18 cellular contexts compared by ENCODE assay signal in the genomic region with DNA sequence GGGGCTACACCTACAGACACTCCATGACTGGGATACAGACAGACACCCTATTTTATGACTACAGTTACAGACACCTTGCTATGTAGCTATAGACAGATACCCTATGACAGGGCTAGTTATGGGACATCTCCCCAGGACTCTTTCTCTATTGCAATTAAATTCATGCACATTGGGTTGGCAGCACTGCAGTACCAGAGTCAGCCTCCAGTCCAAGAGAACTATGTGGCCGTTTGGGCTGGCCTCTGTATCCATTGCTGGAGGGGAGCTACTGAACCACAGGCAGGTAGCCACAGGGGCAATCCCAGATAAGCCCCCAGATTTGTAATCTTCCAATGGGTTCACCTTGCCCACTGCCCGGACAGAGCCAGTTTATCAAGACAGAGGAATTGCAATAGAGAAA.
A peak's percentile ranks its signal among the peaks of the same experiment; 100 is the strongest.
DNase-seq lines count a peak whose midpoint lies in the region; ATAC-seq, FAIRE-seq and TF ChIP-seq lines count a peak whose summit lies in the region.
"Had no signal": no experiment of that assay in that cellular context is flagged by ENCODE, and none has a peak within 500 bp of the region (broad histone marks: within the 10 kb centered on the region; RNA-seq: fewer than 3 reads in every experiment).

No MANE protein-coding gene starts in this region.

- 58% methylated on average over 1 of the region's 2 CpGs for WGBS in SK-N-SH (ENCODE audit: low lambda C conversion rate)

- H2AFZ ChIP-seq in SK-N-SH (ENCODE audit: low read depth) (no peak overlapping the region), OCI-LY1 (ENCODE audit: low read length) (no peak overlapping the region)

- TF ChIP-seq EP300 in SK-N-SH (IDR thresholded peaks at IDR 0.05; ENCODE audit: borderline replicate concordance in 1 of 2, low read depth in 1 of 2, low read length in 1 of 2): no peak

- intact Hi-C loops in kidney (cut with DNase I): no loop called here
- intact Hi-C loops in tibial artery (cut with DNase I; ENCODE audit: low total_unique reads): no loop called here

- FAIRE-seq in kidney (lab: Jason Lieb, UNC): no peak
- FAIRE-seq: A204.1, GM12891 had no signal

- no peaks in the 10 kb centered on the region for H3K9me3 ChIP-seq in SK-N-SH
- H3K9me3 ChIP-seq in OCI-LY1 (ENCODE audit: low read length): no peaks in the 10 kb centered on the region
- no peaks in the 10 kb centered on the region for H3K9me3 ChIP-seq in kidney (ENCODE audit: control insufficient read depth in 1 of 2, low read length in 2 of 2)
- no peaks in the 10 kb centered on the region for H3K9me3 ChIP-seq in tibial artery
- H3K9me3 ChIP-seq: Caco-2 had no signal

- H3K4me3 ChIP-seq in SK-N-SH (ENCODE audit: low read depth in 2 of 2, low read length in 1 of 2) (no peak overlapping the region), OCI-LY1 (ENCODE audit: low read depth, low read length, poor library complexity, severe bottlenecking) (no peak overlapping the region), kidney (ENCODE audit: low read length in 2 of 2) (no peak overlapping the region), tibial artery (no peak overlapping the region)

- H3K27me3 ChIP-seq in SK-N-SH (ENCODE audit: insufficient read depth): no peaks in the 10 kb centered on the region
- no peaks in the 10 kb centered on the region for H3K27me3 ChIP-seq in OCI-LY1 (ENCODE audit: insufficient read depth, low read length)
- no peaks in the 10 kb centered on the region for H3K27me3 ChIP-seq in tibial artery

- H3K79me2 ChIP-seq in SK-N-SH (ENCODE audit: insufficient read depth): no peaks in the 10 kb centered on the region
- H3K79me2 ChIP-seq in OCI-LY1 (ENCODE audit: insufficient read depth, low read length): no peaks in the 10 kb centered on the region

- H3K36me3 ChIP-seq in SK-N-SH (replicated peaks in 1 of 2; ENCODE audit: control insufficient read depth in 1 of 2, insufficient read depth in 2 of 2, low read length in 1 of 2): no peaks in the 10 kb centered on the region
- no peaks in the 10 kb centered on the region for H3K36me3 ChIP-seq in OCI-LY1 (ENCODE audit: insufficient read depth, low read length)
- H3K36me3 ChIP-seq in kidney (ENCODE audit: control insufficient read depth in 1 of 2, insufficient read depth in 2 of 2, low read length in 2 of 2): no peaks in the 10 kb centered on the region
- no peaks in the 10 kb centered on the region for H3K36me3 ChIP-seq in tibial artery

- H3K4me2 ChIP-seq in SK-N-SH (no peak overlapping the region), OCI-LY1 (ENCODE audit: low read length) (no peak overlapping the region)

- peak; percentile 7; the same call in 1 of the 2 replicates for TF ChIP-seq CTCF in SK-N-SH (IDR thresholded peaks at IDR 0.05)
- peak; percentile 11; the same call in 1 of the 2 replicates for TF ChIP-seq CTCF in OCI-LY1 (IDR thresholded peaks at IDR 0.05; ENCODE audit: low read length)
- no peak for TF ChIP-seq CTCF in kidney (IDR thresholded peaks at IDR 0.05; ENCODE audit: borderline replicate concordance, extremely low read depth, insufficient read depth)
- TF ChIP-seq CTCF in tibial artery (IDR thresholded peaks at IDR 0.05): no peak

- POLR2A ChIA-PET in SK-N-SH (lab: Yijun Ruan, JAX): no interaction called here

- H4K20me1 ChIP-seq in SK-N-SH (ENCODE audit: insufficient read depth) (no peaks in the 10 kb centered on the region), OCI-LY1 (ENCODE audit: insufficient read depth, low read length) (no peaks in the 10 kb centered on the region)

- ATAC-seq in SK-N-SH treated with all-trans-retinoic acid at 6 μM for 48 hours (no peak), GM19351 (IDR thresholded peaks at IDR 0.05; ENCODE audit: unreplicated experiment) (peak; percentile 66), HG03565 (IDR thresholded peaks at IDR 0.05; ENCODE audit: unreplicated experiment) (no peak)
- ATAC-seq: Panc1, Right ventricle myocardium inferior had no signal

- H3F3A ChIP-seq in SK-N-SH (replicated peaks; ENCODE audit: insufficient read depth): no peaks in the 10 kb centered on the region
- no peaks in the 10 kb centered on the region for H3F3A ChIP-seq in OCI-LY1 (ENCODE audit: insufficient read depth, low read length)

- no peak for DNase-seq in SK-N-SH
- DNase-seq in kidney: no peak
- no peak for DNase-seq in tibial artery
- no peak for DNase-seq in COR-L47 (lab: John Stamatoyannopoulos, UW)
- DNase-seq: Caco-2, NCI-H1092, NCI-H146, NCI-H2081, NCI-H510A, NCI-H774 had no signal

- CTCF ChIA-PET in SK-N-SH (lab: Yijun Ruan, JAX): no interaction called here

- H3K4me1 ChIP-seq in SK-N-SH (ENCODE audit: control insufficient read depth in 1 of 2, insufficient read depth in 2 of 2, low read depth in 1 of 2, low read length in 1 of 2): no peaks in the 10 kb centered on the region
- H3K4me1 ChIP-seq in OCI-LY1 (ENCODE audit: insufficient read depth, low read length, severe bottlenecking): no peaks in the 10 kb centered on the region
- no peaks in the 10 kb centered on the region for H3K4me1 ChIP-seq in kidney (ENCODE audit: control insufficient read depth in 1 of 2, insufficient read depth in 1 of 2, low read depth in 1 of 2, low read length in 2 of 2)
- no peaks in the 10 kb centered on the region for H3K4me1 ChIP-seq in tibial artery
- H3K4me1 ChIP-seq: Caco-2 had no signal

- H3K27ac ChIP-seq in SK-N-SH (ENCODE audit: low read depth in 2 of 2, low read length in 1 of 2): no peak overlapping the region
- H3K27ac ChIP-seq in OCI-LY1 (ENCODE audit: low read depth, low read length, poor library complexity, severe bottlenecking): no peak overlapping the region
- H3K27ac ChIP-seq in kidney (ENCODE audit: low read depth in 2 of 2, low read length in 2 of 2): no peak overlapping the region
- H3K27ac ChIP-seq in tibial artery: no peak overlapping the region

- H3K9ac ChIP-seq in SK-N-SH (no peak overlapping the region), OCI-LY1 (ENCODE audit: low read length) (no peak overlapping the region), kidney (ENCODE audit: low read length in 2 of 2) (no peak overlapping the region)

- TF ChIP-seq RAD21 in SK-N-SH (IDR thresholded peaks at IDR 0.05; ENCODE audit: low read length): no peak

- H3K9me2 ChIP-seq in SK-N-SH (no peaks in the 10 kb centered on the region), OCI-LY1 (ENCODE audit: low read depth, low read length) (no peaks in the 10 kb centered on the region)

TF ChIP-seq in SK-N-SH, 30 proteins besides CTCF, POLR2A, EP300 and RAD21:
- TF ChIP-seq FOXJ3 (CRISPR knock-in tag; IDR thresholded peaks at IDR 0.05) (no peak), TCF12 (IDR thresholded peaks at IDR 0.05) (no peak), EZH2phosphoT487 (IDR thresholded peaks at IDR 0.05; ENCODE audit: borderline replicate concordance, low read depth) (no peak), RCOR1 (IDR thresholded peaks at IDR 0.05; ENCODE audit: low read length) (no peak), JUND (IDR thresholded peaks at IDR 0.05) (no peak), TEAD4 (IDR thresholded peaks at IDR 0.05; ENCODE audit: borderline replicate concordance, insufficient read depth) (no peak), GATA2 (CRISPR knock-in tag; IDR thresholded peaks at IDR 0.05) (no peak), RXRA (IDR thresholded peaks at IDR 0.05; ENCODE audit: borderline replicate concordance, low read depth) (no peak), ELF1 (IDR thresholded peaks at IDR 0.05) (no peak), GABPA (IDR thresholded peaks at IDR 0.05; ENCODE audit: low read depth) (no peak), NFIC (IDR thresholded peaks at IDR 0.05; ENCODE audit: borderline replicate concordance) (no peak)
- TF ChIP-seq, protein P1, sequence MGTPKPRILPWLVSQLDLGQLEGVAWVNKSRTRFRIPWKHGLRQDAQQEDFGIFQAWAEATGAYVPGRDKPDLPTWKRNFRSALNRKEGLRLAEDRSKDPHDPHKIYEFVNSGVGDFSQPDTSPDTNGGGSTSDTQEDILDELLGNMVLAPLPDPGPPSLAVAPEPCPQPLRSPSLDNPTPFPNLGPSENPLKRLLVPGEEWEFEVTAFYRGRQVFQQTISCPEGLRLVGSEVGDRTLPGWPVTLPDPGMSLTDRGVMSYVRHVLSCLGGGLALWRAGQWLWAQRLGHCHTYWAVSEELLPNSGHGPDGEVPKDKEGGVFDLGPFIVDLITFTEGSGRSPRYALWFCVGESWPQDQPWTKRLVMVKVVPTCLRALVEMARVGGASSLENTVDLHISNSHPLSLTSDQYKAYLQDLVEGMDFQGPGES (IDR thresholded peaks at IDR 0.05; ENCODE audit: low read depth, low read length): no peak

TF ChIP-seq in SK-N-SH treated with all-trans-retinoic acid at 6 μM for 48 hours, 23 proteins besides CTCF, POLR2A, EP300 and RAD21 (continues in another document):
- TF ChIP-seq ZFP3 (CRISPR knock-in tag; IDR thresholded peaks at IDR 0.05) (no peak), BACH2 (CRISPR knock-in tag; IDR thresholded peaks at IDR 0.05; ENCODE audit: borderline replicate concordance) (no peak)
- TF ChIP-seq, protein P2, sequence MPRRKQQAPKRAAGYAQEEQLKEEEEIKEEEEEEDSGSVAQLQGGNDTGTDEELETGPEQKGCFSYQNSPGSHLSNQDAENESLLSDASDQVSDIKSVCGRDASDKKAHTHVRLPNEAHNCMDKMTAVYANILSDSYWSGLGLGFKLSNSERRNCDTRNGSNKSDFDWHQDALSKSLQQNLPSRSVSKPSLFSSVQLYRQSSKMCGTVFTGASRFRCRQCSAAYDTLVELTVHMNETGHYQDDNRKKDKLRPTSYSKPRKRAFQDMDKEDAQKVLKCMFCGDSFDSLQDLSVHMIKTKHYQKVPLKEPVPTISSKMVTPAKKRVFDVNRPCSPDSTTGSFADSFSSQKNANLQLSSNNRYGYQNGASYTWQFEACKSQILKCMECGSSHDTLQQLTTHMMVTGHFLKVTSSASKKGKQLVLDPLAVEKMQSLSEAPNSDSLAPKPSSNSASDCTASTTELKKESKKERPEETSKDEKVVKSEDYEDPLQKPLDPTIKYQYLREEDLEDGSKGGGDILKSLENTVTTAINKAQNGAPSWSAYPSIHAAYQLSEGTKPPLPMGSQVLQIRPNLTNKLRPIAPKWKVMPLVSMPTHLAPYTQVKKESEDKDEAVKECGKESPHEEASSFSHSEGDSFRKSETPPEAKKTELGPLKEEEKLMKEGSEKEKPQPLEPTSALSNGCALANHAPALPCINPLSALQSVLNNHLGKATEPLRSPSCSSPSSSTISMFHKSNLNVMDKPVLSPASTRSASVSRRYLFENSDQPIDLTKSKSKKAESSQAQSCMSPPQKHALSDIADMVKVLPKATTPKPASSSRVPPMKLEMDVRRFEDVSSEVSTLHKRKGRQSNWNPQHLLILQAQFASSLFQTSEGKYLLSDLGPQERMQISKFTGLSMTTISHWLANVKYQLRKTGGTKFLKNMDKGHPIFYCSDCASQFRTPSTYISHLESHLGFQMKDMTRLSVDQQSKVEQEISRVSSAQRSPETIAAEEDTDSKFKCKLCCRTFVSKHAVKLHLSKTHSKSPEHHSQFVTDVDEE (CRISPR knock-in tag; IDR thresholded peaks at IDR 0.05): no peak

Comparison
In these comparisons a context has a peak if more than half of its experiments do, and no peak if none do; other contexts are left out.
1. CTCF ChIP-seq: peak in SK-N-SH (single experiment) and OCI-LY1 (single experiment); none in kidney (single experiment) and tibial artery (0 of 2).